In genomic region chr6:109257494-109257893, GRCh38 we compare ENCODE assay signal across 24 cellular contexts.
"Had no signal": no experiment of that assay in that cellular context is flagged by ENCODE, and none has a peak within 500 bp of the region (broad histone marks: within the 10 kb centered on the region; RNA-seq: fewer than 3 reads in every experiment).

No MANE protein-coding gene starts in this region.

- DNase-seq: activated B cell treated with CpG ODN at 0.5 μM for 24 hours; activated CD4-positive, alpha-beta T cell treated with anti-CD3 and anti-CD28 coated beads, Interleukin-2, amount 50 U/mL, for 1 hour; activated CD8-positive, alpha-beta T cell treated with anti-CD3 and anti-CD28 coated beads for 36 hours; activated gamma-delta T cell treated with Interleukin-2 at 50 U/mL for 16 hours; activated naive CD4-positive, alpha-beta T cell treated with anti-CD3 and anti-CD28 coated beads, Interleukin-2, amount 50 U/mL, for 16 hours; activated T-cell treated with anti-CD3 and anti-CD28 coated beads, Interleukin-2, amount 50 U/mL, for 4 hours; amniotic stem cell; brain microvascular endothelial cell; cortex of kidney; effector memory CD8-positive, alpha-beta T cell; foreskin fibroblast; head of caudate nucleus; hippocampal formation; left cardiac atrium; midbrain; natural killer cell; spleen; stimulated activated naive CD8-positive, alpha-beta T cell treated with anti-CD3 and anti-CD28 coated beads, Interleukin-15, Interleukin-2, amounts not matched to agents 100 U/mL and 50 U/mL, for 24 hours; T-helper 2 cell had no signal

- H3K4me1 ChIP-seq: right atrium auricular region, spleen, upper lobe of left lung had no signal

- H3K36me3 ChIP-seq: brain microvascular endothelial cell, right atrium auricular region, spleen, thoracic aorta, upper lobe of left lung, vagina had no signal

- H3K27me3 ChIP-seq: brain microvascular endothelial cell, right atrium auricular region, spleen, upper lobe of left lung, vagina had no signal

- H3K27ac ChIP-seq: brain microvascular endothelial cell, right atrium auricular region, spleen, thoracic aorta, upper lobe of left lung, vagina had no signal

- ATAC-seq: activated CD8-positive, alpha-beta T cell treated with anti-CD3 and anti-CD28 coated beads for 36 hours; activated T-cell treated with anti-CD3 and anti-CD28 coated beads, Interleukin-2, amount 50 U/mL, for 4 hours; activated T-helper 17 cell treated with anti-CD3 and anti-CD28 coated beads, Interleukin-2, amount 50 U/mL, for 72 hours; effector memory CD8-positive, alpha-beta T cell; left cardiac atrium; natural killer cell; stimulated activated naive CD8-positive, alpha-beta T cell treated with anti-CD3 and anti-CD28 coated beads, Interleukin-15, Interleukin-2, amounts not matched to agents 100 U/mL and 50 U/mL, for 24 hours had no signal

- H3K4me3 ChIP-seq: right atrium auricular region, spleen, thoracic aorta, upper lobe of left lung, vagina had no signal

- H3K9me3 ChIP-seq: right atrium auricular region, spleen, thoracic aorta, upper lobe of left lung, vagina had no signal
